ENCODE assay signal across 1 cellular context in the genomic region with DNA sequence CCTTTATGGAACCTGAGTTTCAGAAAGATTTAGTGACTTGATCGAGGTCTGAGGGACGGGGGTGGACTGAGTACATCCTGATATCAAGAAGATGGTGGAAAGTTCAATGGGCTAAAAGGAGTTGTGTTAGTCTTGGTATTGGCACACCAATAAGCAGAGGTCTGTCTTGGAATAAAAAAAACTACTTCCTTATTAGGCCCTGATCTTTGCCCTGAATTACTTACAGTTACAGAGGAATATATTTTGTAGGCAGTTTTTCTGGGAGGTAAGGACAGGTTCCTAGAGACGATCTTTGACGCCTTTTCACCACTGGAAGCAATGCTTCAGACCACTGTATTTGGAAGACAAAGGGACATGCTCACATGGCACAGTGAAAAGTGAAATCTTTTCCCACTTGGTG.
A peak's percentile ranks its signal among the peaks of the same experiment; 100 is the strongest.
TF ChIP-seq lines count a peak whose summit lies in the region.

No MANE protein-coding gene starts in this region.

TF ChIP-seq in K562, 482 proteins besides CTCF, POLR2A, EP300 and RAD21 (continued from another document):
- TF ChIP-seq, protein P1, sequence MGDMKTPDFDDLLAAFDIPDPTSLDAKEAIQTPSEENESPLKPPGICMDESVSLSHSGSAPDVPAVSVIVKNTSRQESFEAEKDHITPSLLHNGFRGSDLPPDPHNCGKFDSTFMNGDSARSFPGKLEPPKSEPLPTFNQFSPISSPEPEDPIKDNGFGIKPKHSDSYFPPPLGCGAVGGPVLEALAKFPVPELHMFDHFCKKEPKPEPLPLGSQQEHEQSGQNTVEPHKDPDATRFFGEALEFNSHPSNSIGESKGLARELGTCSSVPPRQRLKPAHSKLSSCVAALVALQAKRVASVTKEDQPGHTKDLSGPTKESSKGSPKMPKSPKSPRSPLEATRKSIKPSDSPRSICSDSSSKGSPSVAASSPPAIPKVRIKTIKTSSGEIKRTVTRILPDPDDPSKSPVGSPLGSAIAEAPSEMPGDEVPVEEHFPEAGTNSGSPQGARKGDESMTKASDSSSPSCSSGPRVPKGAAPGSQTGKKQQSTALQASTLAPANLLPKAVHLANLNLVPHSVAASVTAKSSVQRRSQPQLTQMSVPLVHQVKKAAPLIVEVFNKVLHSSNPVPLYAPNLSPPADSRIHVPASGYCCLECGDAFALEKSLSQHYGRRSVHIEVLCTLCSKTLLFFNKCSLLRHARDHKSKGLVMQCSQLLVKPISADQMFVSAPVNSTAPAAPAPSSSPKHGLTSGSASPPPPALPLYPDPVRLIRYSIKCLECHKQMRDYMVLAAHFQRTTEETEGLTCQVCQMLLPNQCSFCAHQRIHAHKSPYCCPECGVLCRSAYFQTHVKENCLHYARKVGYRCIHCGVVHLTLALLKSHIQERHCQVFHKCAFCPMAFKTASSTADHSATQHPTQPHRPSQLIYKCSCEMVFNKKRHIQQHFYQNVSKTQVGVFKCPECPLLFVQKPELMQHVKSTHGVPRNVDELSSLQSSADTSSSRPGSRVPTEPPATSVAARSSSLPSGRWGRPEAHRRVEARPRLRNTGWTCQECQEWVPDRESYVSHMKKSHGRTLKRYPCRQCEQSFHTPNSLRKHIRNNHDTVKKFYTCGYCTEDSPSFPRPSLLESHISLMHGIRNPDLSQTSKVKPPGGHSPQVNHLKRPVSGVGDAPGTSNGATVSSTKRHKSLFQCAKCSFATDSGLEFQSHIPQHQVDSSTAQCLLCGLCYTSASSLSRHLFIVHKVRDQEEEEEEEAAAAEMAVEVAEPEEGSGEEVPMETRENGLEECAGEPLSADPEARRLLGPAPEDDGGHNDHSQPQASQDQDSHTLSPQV (IDR thresholded peaks at IDR 0.05) = peak; percentile 17; the same call in 1 of the 2 replicates
- TF ChIP-seq, protein P2, sequence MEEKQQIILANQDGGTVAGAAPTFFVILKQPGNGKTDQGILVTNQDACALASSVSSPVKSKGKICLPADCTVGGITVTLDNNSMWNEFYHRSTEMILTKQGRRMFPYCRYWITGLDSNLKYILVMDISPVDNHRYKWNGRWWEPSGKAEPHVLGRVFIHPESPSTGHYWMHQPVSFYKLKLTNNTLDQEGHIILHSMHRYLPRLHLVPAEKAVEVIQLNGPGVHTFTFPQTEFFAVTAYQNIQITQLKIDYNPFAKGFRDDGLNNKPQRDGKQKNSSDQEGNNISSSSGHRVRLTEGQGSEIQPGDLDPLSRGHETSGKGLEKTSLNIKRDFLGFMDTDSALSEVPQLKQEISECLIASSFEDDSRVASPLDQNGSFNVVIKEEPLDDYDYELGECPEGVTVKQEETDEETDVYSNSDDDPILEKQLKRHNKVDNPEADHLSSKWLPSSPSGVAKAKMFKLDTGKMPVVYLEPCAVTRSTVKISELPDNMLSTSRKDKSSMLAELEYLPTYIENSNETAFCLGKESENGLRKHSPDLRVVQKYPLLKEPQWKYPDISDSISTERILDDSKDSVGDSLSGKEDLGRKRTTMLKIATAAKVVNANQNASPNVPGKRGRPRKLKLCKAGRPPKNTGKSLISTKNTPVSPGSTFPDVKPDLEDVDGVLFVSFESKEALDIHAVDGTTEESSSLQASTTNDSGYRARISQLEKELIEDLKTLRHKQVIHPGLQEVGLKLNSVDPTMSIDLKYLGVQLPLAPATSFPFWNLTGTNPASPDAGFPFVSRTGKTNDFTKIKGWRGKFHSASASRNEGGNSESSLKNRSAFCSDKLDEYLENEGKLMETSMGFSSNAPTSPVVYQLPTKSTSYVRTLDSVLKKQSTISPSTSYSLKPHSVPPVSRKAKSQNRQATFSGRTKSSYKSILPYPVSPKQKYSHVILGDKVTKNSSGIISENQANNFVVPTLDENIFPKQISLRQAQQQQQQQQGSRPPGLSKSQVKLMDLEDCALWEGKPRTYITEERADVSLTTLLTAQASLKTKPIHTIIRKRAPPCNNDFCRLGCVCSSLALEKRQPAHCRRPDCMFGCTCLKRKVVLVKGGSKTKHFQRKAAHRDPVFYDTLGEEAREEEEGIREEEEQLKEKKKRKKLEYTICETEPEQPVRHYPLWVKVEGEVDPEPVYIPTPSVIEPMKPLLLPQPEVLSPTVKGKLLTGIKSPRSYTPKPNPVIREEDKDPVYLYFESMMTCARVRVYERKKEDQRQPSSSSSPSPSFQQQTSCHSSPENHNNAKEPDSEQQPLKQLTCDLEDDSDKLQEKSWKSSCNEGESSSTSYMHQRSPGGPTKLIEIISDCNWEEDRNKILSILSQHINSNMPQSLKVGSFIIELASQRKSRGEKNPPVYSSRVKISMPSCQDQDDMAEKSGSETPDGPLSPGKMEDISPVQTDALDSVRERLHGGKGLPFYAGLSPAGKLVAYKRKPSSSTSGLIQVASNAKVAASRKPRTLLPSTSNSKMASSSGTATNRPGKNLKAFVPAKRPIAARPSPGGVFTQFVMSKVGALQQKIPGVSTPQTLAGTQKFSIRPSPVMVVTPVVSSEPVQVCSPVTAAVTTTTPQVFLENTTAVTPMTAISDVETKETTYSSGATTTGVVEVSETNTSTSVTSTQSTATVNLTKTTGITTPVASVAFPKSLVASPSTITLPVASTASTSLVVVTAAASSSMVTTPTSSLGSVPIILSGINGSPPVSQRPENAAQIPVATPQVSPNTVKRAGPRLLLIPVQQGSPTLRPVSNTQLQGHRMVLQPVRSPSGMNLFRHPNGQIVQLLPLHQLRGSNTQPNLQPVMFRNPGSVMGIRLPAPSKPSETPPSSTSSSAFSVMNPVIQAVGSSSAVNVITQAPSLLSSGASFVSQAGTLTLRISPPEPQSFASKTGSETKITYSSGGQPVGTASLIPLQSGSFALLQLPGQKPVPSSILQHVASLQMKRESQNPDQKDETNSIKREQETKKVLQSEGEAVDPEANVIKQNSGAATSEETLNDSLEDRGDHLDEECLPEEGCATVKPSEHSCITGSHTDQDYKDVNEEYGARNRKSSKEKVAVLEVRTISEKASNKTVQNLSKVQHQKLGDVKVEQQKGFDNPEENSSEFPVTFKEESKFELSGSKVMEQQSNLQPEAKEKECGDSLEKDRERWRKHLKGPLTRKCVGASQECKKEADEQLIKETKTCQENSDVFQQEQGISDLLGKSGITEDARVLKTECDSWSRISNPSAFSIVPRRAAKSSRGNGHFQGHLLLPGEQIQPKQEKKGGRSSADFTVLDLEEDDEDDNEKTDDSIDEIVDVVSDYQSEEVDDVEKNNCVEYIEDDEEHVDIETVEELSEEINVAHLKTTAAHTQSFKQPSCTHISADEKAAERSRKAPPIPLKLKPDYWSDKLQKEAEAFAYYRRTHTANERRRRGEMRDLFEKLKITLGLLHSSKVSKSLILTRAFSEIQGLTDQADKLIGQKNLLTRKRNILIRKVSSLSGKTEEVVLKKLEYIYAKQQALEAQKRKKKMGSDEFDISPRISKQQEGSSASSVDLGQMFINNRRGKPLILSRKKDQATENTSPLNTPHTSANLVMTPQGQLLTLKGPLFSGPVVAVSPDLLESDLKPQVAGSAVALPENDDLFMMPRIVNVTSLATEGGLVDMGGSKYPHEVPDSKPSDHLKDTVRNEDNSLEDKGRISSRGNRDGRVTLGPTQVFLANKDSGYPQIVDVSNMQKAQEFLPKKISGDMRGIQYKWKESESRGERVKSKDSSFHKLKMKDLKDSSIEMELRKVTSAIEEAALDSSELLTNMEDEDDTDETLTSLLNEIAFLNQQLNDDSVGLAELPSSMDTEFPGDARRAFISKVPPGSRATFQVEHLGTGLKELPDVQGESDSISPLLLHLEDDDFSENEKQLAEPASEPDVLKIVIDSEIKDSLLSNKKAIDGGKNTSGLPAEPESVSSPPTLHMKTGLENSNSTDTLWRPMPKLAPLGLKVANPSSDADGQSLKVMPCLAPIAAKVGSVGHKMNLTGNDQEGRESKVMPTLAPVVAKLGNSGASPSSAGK (IDR thresholded peaks at IDR 0.05) = 0 out of 2 replicates have a peak, but pooled peaks have one; percentile 12
- no peak for TF ChIP-seq RBM22 (IDR thresholded peaks at IDR 0.05; ENCODE audit: low read depth, low read length, poor library complexity, severe bottlenecking)
- TF ChIP-seq NELFE (IDR thresholded peaks at IDR 0.05; ENCODE audit: insufficient read depth, insufficient read length) = no peak
- no peak for TF ChIP-seq ZBTB8A (IDR thresholded peaks at IDR 0.05; ENCODE audit: partially characterized antibody)
- TF ChIP-seq, protein P3, sequence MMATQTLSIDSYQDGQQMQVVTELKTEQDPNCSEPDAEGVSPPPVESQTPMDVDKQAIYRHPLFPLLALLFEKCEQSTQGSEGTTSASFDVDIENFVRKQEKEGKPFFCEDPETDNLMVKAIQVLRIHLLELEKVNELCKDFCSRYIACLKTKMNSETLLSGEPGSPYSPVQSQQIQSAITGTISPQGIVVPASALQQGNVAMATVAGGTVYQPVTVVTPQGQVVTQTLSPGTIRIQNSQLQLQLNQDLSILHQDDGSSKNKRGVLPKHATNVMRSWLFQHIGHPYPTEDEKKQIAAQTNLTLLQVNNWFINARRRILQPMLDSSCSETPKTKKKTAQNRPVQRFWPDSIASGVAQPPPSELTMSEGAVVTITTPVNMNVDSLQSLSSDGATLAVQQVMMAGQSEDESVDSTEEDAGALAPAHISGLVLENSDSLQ (IDR thresholded peaks at IDR 0.05) = no peak
- TF ChIP-seq, protein P4, sequence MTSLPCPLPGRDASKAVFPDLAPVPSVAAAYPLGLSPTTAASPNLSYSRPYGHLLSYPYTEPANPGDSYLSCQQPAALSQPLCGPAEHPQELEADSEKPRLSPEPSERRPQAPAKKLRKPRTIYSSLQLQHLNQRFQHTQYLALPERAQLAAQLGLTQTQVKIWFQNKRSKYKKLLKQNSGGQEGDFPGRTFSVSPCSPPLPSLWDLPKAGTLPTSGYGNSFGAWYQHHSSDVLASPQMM (CRISPR knock-in tag; IDR thresholded peaks at IDR 0.05) = no peak
- TF ChIP-seq, protein P5, sequence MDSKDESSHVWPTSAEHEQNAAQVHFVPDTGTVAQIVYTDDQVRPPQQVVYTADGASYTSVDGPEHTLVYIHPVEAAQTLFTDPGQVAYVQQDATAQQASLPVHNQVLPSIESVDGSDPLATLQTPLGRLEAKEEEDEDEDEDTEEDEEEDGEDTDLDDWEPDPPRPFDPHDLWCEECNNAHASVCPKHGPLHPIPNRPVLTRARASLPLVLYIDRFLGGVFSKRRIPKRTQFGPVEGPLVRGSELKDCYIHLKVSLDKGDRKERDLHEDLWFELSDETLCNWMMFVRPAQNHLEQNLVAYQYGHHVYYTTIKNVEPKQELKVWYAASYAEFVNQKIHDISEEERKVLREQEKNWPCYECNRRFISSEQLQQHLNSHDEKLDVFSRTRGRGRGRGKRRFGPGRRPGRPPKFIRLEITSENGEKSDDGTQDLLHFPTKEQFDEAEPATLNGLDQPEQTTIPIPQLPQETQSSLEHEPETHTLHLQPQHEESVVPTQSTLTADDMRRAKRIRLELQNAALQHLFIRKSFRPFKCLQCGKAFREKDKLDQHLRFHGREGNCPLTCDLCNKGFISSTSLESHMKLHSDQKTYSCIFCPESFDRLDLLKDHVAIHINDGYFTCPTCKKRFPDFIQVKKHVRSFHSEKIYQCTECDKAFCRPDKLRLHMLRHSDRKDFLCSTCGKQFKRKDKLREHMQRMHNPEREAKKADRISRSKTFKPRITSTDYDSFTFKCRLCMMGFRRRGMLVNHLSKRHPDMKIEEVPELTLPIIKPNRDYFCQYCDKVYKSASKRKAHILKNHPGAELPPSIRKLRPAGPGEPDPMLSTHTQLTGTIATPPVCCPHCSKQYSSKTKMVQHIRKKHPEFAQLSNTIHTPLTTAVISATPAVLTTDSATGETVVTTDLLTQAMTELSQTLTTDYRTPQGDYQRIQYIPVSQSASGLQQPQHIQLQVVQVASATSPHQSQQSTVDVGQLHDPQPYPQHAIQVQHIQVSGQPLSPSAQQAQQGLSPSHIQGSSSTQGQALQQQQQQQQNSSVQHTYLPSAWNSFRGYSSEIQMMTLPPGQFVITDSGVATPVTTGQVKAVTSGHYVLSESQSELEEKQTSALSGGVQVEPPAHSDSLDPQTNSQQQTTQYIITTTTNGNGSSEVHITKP (IDR thresholded peaks at IDR 0.05; ENCODE audit: partially characterized antibody) = no peak
- no peak for TF ChIP-seq HDAC2 (IDR thresholded peaks at IDR 0.05)
- no peak for TF ChIP-seq ZNF507 (tag; conservative IDR thresholded peaks at IDR 0.05)
- TF ChIP-seq, protein P6, sequence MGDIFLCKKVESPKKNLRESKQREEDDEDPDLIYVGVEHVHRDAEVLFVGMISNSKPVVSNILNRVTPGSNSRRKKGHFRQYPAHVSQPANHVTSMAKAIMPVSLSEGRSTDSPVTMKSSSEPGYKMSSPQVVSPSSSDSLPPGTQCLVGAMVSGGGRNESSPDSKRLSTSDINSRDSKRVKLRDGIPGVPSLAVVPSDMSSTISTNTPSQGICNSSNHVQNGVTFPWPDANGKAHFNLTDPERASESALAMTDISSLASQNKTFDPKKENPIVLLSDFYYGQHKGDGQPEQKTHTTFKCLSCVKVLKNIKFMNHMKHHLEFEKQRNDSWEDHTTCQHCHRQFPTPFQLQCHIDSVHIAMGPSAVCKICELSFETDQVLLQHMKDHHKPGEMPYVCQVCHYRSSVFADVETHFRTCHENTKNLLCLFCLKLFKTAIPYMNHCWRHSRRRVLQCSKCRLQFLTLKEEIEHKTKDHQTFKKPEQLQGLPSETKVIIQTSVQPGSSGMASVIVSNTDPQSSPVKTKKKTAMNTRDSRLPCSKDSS (IDR thresholded peaks at IDR 0.05; ENCODE audit: low read depth, partially characterized antibody) = no peak
- TF ChIP-seq, protein P7, sequence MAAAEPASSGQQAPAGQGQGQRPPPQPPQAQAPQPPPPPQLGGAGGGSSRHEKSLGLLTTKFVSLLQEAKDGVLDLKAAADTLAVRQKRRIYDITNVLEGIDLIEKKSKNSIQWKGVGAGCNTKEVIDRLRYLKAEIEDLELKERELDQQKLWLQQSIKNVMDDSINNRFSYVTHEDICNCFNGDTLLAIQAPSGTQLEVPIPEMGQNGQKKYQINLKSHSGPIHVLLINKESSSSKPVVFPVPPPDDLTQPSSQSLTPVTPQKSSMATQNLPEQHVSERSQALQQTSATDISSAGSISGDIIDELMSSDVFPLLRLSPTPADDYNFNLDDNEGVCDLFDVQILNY (CRISPR knock-in tag; IDR thresholded peaks at IDR 0.05) = no peak
